In the genomic region with DNA sequence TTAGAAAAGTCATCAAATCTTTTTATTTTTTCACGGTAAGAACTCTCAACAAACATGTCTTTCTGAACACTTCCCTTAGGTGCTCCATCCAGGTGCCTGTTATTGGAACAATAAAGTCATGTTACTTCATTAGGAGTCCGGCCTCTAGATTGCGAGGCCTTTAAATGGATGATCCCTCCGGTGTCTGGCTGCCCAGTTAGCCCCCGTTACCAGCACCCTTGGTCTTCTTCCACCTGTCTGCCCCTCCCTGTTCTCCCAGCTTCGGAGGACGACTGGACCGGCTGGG, we compare ENCODE assay signal across 8 cellular contexts. TPM values are rescaled to one million over a fixed set of nuclear protein-coding genes. Genes with fewer than 3 reads are reported as not detected.
DNase-seq lines count a peak whose midpoint lies in the region; ATAC-seq and TF ChIP-seq lines count a peak whose summit lies in the region.

No MANE protein-coding gene starts in this region.

- no peaks in the 10 kb centered on the region for H3K27me3 ChIP-seq in esophagus squamous epithelium

- DNase-seq in RWPE1 (ENCODE audit: low spot score) (no peak), esophagus squamous epithelium (lab: John Stamatoyannopoulos, UW) (no peak), renal cortical epithelial cell (ENCODE audit: low read depth) (peak; percentile 18), activated gamma-delta T cell (lab: John Stamatoyannopoulos, UW) (no peak)

- H3K4me3 ChIP-seq in GM12875 (ENCODE audit: low read depth, low read length) = peak overlapping the region; percentile 58
- peak overlapping the region; percentile 85 to 97 (median 89) for H3K4me3 ChIP-seq in esophagus squamous epithelium

- peaks cover 10 to 61% (median 25%) of the 10 kb centered on the region in 3 donors for H3K4me1 ChIP-seq in esophagus squamous epithelium

- H3K36me3 ChIP-seq in esophagus squamous epithelium = peaks cover 0 to 66% (median 17%) of the 10 kb centered on the region in 3 donors

- H3K9me3 ChIP-seq in esophagus squamous epithelium = no peaks in the 10 kb centered on the region

- no peak for TF ChIP-seq POLR2A in esophagus squamous epithelium (IDR thresholded peaks at IDR 0.05)

- POLR2A ChIA-PET in RWPE1 (lab: Yijun Ruan, JAX; ENCODE audit: low non-redundant PET) = interaction anchor here (0.6 to 2.7 kb wide), 8 partner anchors 14 to 335 kb away, joined by 3 to 10 read pairs (median 5); a partner anchor contains a TSS

- WGBS in esophagus squamous epithelium, 2 donors = 1 to 2% methylated on average over 8 of the region's 8 CpGs

- no peak for TF ChIP-seq CTCF in GM12875 (IDR thresholded peaks at IDR 0.05; ENCODE audit: borderline replicate concordance, insufficient read depth, low read depth, low read length)
- TF ChIP-seq CTCF in RWPE1 (conservative IDR thresholded peaks at IDR 0.05; ENCODE audit: low read depth) = no peak
- no peak for TF ChIP-seq CTCF in esophagus squamous epithelium (IDR thresholded peaks at IDR 0.05)

- intact Hi-C loops in esophagus squamous epithelium (cut with DNase I) = loop anchor here (10.0 kb wide), 1 partner anchor 59 kb away; a partner anchor contains a TSS

- ATAC-seq in GM21737 (IDR thresholded peaks at IDR 0.05; ENCODE audit: unreplicated experiment) (no peak), GM21515 (IDR thresholded peaks at IDR 0.05; ENCODE audit: unreplicated experiment) (no peak), GM21576 (IDR thresholded peaks at IDR 0.05; ENCODE audit: unreplicated experiment) (no peak)

- CTCF ChIA-PET in RWPE1 (lab: Yijun Ruan, JAX) = interaction anchor here (0.6 to 1.4 kb wide), 3 partner anchors 25 to 363 kb away, joined by 3 to 10 read pairs (median 3); no protein-coding TSS in a partner anchor

- peak overlapping the region; percentile 83 for H3K27ac ChIP-seq in RWPE1
- peak overlapping the region; percentile 90 to 95 (median 94) for H3K27ac ChIP-seq in esophagus squamous epithelium

RNA-seq across cellular contexts. Expression of a gene that starts 0.6 kb away (rescaled TPM):
- total RNA-seq in esophagus squamous epithelium (100 to 1,000 TPM in 3 of 4 donors, 10 to 100 TPM in 1; 89.3 to 206 (median 176) TPM), renal cortical epithelial cell (148 and 159 TPM in 2 replicates)

RNA-seq across cellular contexts. Expression of a gene that starts 12.7 kb away (rescaled TPM):
- total RNA-seq in esophagus squamous epithelium (1,000 to 10,000 TPM in 3 of 4 donors, 100 to 1,000 TPM in 1; 966 to 4,641 (median 3,066) TPM), renal cortical epithelial cell (1,963 and 2,452 TPM in 2 replicates)

RNA-seq across cellular contexts. Expression of a gene that starts 14.3 kb away (rescaled TPM):
- total RNA-seq in esophagus squamous epithelium (1 to 10 TPM; 1.5 to 3.8 (median 2.3) TPM), renal cortical epithelial cell (3.6 and 3.7 TPM in 2 replicates)

RNA-seq across cellular contexts. Expression of a gene that starts 23.8 kb away (rescaled TPM):
- total RNA-seq in esophagus squamous epithelium = 100 to 1,000 TPM in 1 of 4 donors, 10 to 100 TPM in 3; 36.0 to 125 (median 82.8) TPM
- 5.1 and 19.4 TPM in 2 replicates for total RNA-seq in renal cortical epithelial cell

RNA-seq across cellular contexts. Expression of a gene that starts 24.3 kb away (rescaled TPM):
- total RNA-seq in esophagus squamous epithelium (10 to 100 TPM; 42.6 to 70.8 (median 62.5) TPM), renal cortical epithelial cell (347 and 558 TPM in 2 replicates)
